In genomic region chr15:89770041-89770440, GRCh38 we compare ENCODE assay signal across 22 cellular contexts. TPM values are rescaled to one million over a fixed set of nuclear protein-coding genes. Genes with fewer than 3 reads are reported as not detected.
A peak's percentile ranks its signal among the peaks of the same experiment; 100 is the strongest.
DNase-seq lines count a peak whose midpoint lies in the region; ATAC-seq, FAIRE-seq and TF ChIP-seq lines count a peak whose summit lies in the region.
"Had no signal": no experiment of that assay in that cellular context is flagged by ENCODE, and none has a peak within 500 bp of the region (broad histone marks: within the 10 kb centered on the region; RNA-seq: fewer than 3 reads in every experiment).

No MANE protein-coding gene starts in this region.

- POLR2A ChIA-PET in naive thymus-derived CD4-positive, alpha-beta T cell (lab: Charles Lee): interaction anchor here (0.6 kb wide), 1 partner anchor 756 kb away, joined by 3 read pairs; no protein-coding TSS in a partner anchor
- POLR2A ChIA-PET in GM10248 (lab: Yijun Ruan, JAX): no interaction called here

- H3K9me3 ChIP-seq in keratinocyte (ENCODE audit: control insufficient read depth, low read depth, low read length): no peaks in the 10 kb centered on the region
- H3K9me3 ChIP-seq in naive thymus-derived CD4-positive, alpha-beta T cell (ENCODE audit: control insufficient read depth in 2 of 3, low read length in 3 of 3): no peaks in the 10 kb centered on the region
- H3K9me3 ChIP-seq: gastroesophageal sphincter, right atrium auricular region had no signal

- no peaks in the 10 kb centered on the region for H4K20me1 ChIP-seq in keratinocyte (ENCODE audit: control insufficient read depth, extremely low read depth, insufficient read depth, low read length)

- peaks cover 30% of the 10 kb centered on the region for H3K4me1 ChIP-seq in keratinocyte (ENCODE audit: control insufficient read depth, extremely low read depth, insufficient read depth, low read length)
- H3K4me1 ChIP-seq in naive thymus-derived CD4-positive, alpha-beta T cell (ENCODE audit: control insufficient read depth in 2 of 2, insufficient read depth in 2 of 2, low read length in 2 of 2): no peaks in the 10 kb centered on the region
- H3K4me1 ChIP-seq: gastroesophageal sphincter, right atrium auricular region had no signal

- no peak overlapping the region for H3K4me3 ChIP-seq in astrocyte of the spinal cord (ENCODE audit: low read depth, low read length)
- no peak overlapping the region for H3K4me3 ChIP-seq in keratinocyte (ENCODE audit: control insufficient read depth in 2 of 3, extremely low read depth in 1 of 3, insufficient read depth in 2 of 3, low read depth in 1 of 3, low read length in 3 of 3)
- no peak overlapping the region for H3K4me3 ChIP-seq in naive thymus-derived CD4-positive, alpha-beta T cell (ENCODE audit: low read length)
- H3K4me3 ChIP-seq: gastroesophageal sphincter, right atrium auricular region had no signal

- no peak overlapping the region for H3K27ac Mint-ChIP-seq in naive thymus-derived CD4-positive, alpha-beta T cell
- H3K27ac Mint-ChIP-seq: activated CD4-positive, alpha-beta T cell treated with anti-CD3 and anti-CD28 coated beads, Interleukin-2, amount 10 ng/mL, durations not matched to agents 24 days and 14 days; CD4-positive, alpha-beta memory T cell; T-cell had no signal

- TF ChIP-seq CTCF in astrocyte of the spinal cord (IDR thresholded peaks at IDR 0.05; ENCODE audit: low read depth, low read length) (no peak), keratinocyte (optimal IDR thresholded peaks at IDR 0.05 in 1 of 3, IDR thresholded peaks at IDR 0.05 in 1 of 3, conservative IDR thresholded peaks at IDR 0.05 in 1 of 3; ENCODE audit: extremely low read depth in 1 of 3, insufficient read depth in 2 of 3, low read length in 3 of 3) (no peak), GM10248 (IDR thresholded peaks at IDR 0.05; ENCODE audit: control extremely low read depth, extremely low read depth, low read depth, missing control alignments) (no peak)

- dilution Hi-C loops in keratinocyte (cut with MboI; ENCODE audit: extremely low pct_ligation_motif_present, low sequenced_read_pairs): loop anchor here (25.0 kb wide), 1 partner anchor 92 kb away; no protein-coding TSS in a partner anchor

- no peaks in the 10 kb centered on the region for H3K36me3 Mint-ChIP-seq in naive thymus-derived CD4-positive, alpha-beta T cell
- H3K36me3 Mint-ChIP-seq: CD4-positive, alpha-beta memory T cell; T-cell had no signal

- no peak overlapping the region for H3K9ac ChIP-seq in keratinocyte (ENCODE audit: control insufficient read depth, extremely low read depth, insufficient read depth, low read length)
- H3K9ac ChIP-seq: KMS-11 had no signal

- no peaks in the 10 kb centered on the region for H3K79me2 ChIP-seq in keratinocyte (ENCODE audit: control insufficient read depth, insufficient read depth, low read length)

- peaks cover 0 to 4% (median 0%) of the 10 kb centered on the region in 5 donors for H3K27me3 Mint-ChIP-seq in naive thymus-derived CD4-positive, alpha-beta T cell

- peak; percentile 39 for FAIRE-seq in keratinocyte (lab: Jason Lieb, UNC)

- CTCF ChIA-PET in naive thymus-derived CD4-positive, alpha-beta T cell (lab: Charles Lee): no interaction called here
- CTCF ChIA-PET in GM10248 (lab: Yijun Ruan, JAX): interaction anchor here (0.8 to 9.2 kb wide), 3 partner anchors 9 to 104 kb away, joined by 3 to 87 read pairs (median 4); no protein-coding TSS in a partner anchor

- no peak overlapping the region for H3K27ac ChIP-seq in keratinocyte (ENCODE audit: control insufficient read depth, insufficient read depth, low read length)
- no peak overlapping the region for H3K27ac ChIP-seq in naive thymus-derived CD4-positive, alpha-beta T cell (ENCODE audit: low read depth, low read length)
- H3K27ac ChIP-seq: gastroesophageal sphincter, KMS-11, right atrium auricular region had no signal

- intact Hi-C loops in naive thymus-derived CD4-positive, alpha-beta T cell (cut with micrococcal nuclease): no loop called here

- in situ Hi-C loops in astrocyte of the spinal cord (cut with HindIII; ENCODE audit: low sequenced_read_pairs): loop anchor here (25.0 kb wide), 1 partner anchor 92 kb away; no protein-coding TSS in a partner anchor

- no peaks in the 10 kb centered on the region for H3K27me3 ChIP-seq in keratinocyte (ENCODE audit: control insufficient read depth, extremely low read depth, insufficient read depth, low read length)
- no peaks in the 10 kb centered on the region for H3K27me3 ChIP-seq in naive thymus-derived CD4-positive, alpha-beta T cell (ENCODE audit: control insufficient read depth in 2 of 2, insufficient read depth in 2 of 2, low read length in 2 of 2)
- H3K27me3 ChIP-seq: gastroesophageal sphincter, right atrium auricular region had no signal

- H3K4me2 ChIP-seq in keratinocyte (ENCODE audit: control insufficient read depth, extremely low read depth, insufficient read depth, low read depth, low read length): no peak overlapping the region
- H3K4me2 ChIP-seq: KMS-11 had no signal

- H2AFZ ChIP-seq in keratinocyte (ENCODE audit: control insufficient read depth, low read length): peak overlapping the region; percentile 62

- no peaks in the 10 kb centered on the region for H3K4me1 Mint-ChIP-seq in naive thymus-derived CD4-positive, alpha-beta T cell
- H3K4me1 Mint-ChIP-seq: activated CD4-positive, alpha-beta T cell treated with anti-CD3 and anti-CD28 coated beads, Interleukin-2, amount 10 ng/mL, durations not matched to agents 24 days and 14 days; CD4-positive, alpha-beta memory T cell; T-cell had no signal

- H3K36me3 ChIP-seq in keratinocyte (ENCODE audit: control insufficient read depth in 2 of 2, extremely low read depth in 1 of 2, insufficient read depth in 2 of 2, low read length in 2 of 2): no peaks in the 10 kb centered on the region
- no peaks in the 10 kb centered on the region for H3K36me3 ChIP-seq in naive thymus-derived CD4-positive, alpha-beta T cell (ENCODE audit: control insufficient read depth in 2 of 3, insufficient read depth in 3 of 3, low read length in 3 of 3)
- H3K36me3 ChIP-seq: gastroesophageal sphincter, right atrium auricular region had no signal

- H3K9me3 Mint-ChIP-seq in naive thymus-derived CD4-positive, alpha-beta T cell: no peaks in the 10 kb centered on the region
- H3K9me3 Mint-ChIP-seq: activated CD4-positive, alpha-beta T cell treated with anti-CD3 and anti-CD28 coated beads, Interleukin-2, amount 10 ng/mL, durations not matched to agents 24 days and 14 days; CD4-positive, alpha-beta memory T cell; T-cell had no signal

- H3K9me1 ChIP-seq in keratinocyte (ENCODE audit: control insufficient read depth, extremely low read depth, insufficient read depth, low read length): no peaks in the 10 kb centered on the region

- DNase-seq in AG08395 (ENCODE audit: low spot score) (peak; percentile 59), HT1080 (ENCODE audit: low read depth) (peak; percentile 64), astrocyte of the spinal cord (ENCODE audit: low read depth, low spot score) (peak; percentile 32), keratinocyte (ENCODE audit: low read depth, low spot score) (no peak), COLO829 (ENCODE audit: low spot score) (no peak), SHP77 treated with DMSO at 0.1 percent for 48 hours (lab: John Stamatoyannopoulos, UW) (no peak), GM10248 (ENCODE audit: extremely low spot score) (no peak)
- DNase-seq in naive thymus-derived CD4-positive, alpha-beta T cell: no peak
- DNase-seq: activated CD4-positive, alpha-beta T cell treated with anti-CD3 and anti-CD28 coated beads, Interleukin-2, amount 10 ng/mL, durations not matched to agents 24 days and 14 days; activated CD8-positive, alpha-beta memory T cell treated with anti-CD3 and anti-CD28 coated beads, Interleukin-2, amount 50 U/mL, for 48 hours; activated gamma-delta T cell treated with Interleukin-2 at 50 U/mL for 16 hours; CD4-positive, alpha-beta memory T cell; DMS53; NCI-H1048; NCI-H2029 treated with DMSO at 0.1 percent for 48 hours; NCI-H510A treated with DMSO at 0.1 percent for 48 hours; T-cell had no signal

- H3K4me3 Mint-ChIP-seq in naive thymus-derived CD4-positive, alpha-beta T cell: no peak overlapping the region
- H3K4me3 Mint-ChIP-seq: activated CD4-positive, alpha-beta T cell treated with anti-CD3 and anti-CD28 coated beads, Interleukin-2, amount 10 ng/mL, durations not matched to agents 24 days and 14 days; CD4-positive, alpha-beta memory T cell; T-cell had no signal

- no peak for ATAC-seq in naive thymus-derived CD4-positive, alpha-beta T cell
- ATAC-seq: gastroesophageal sphincter, left lobe of liver, T-cell had no signal

RNA-seq across cellular contexts. Expression of gene MESP2, which starts 6.1 kb away (rescaled TPM):
- total RNA-seq in HT1080 (2014; rRNA removed; shearing (Covaris generic)): not detected in 2 replicates
- polyA plus RNA-seq in HT1080 (2015; cell fraction: cytosol; rRNA removed): not detected in 2 replicates
- not detected in 2 replicates for polyA plus RNA-seq in HT1080 (2015; cell fraction: nucleus; rRNA removed)
- 0.16 to 0.39 TPM (median 0.22 TPM) in 3 replicates for polyA plus RNA-seq in keratinocyte
- polyA plus RNA-seq in keratinocyte (2011; ENCODE audit: low read depth): not detected
- 0.22 and 0.23 TPM in 2 replicates for polyA plus RNA-seq in keratinocyte (2011; cell fraction: cytosol; rRNA removed)
- polyA plus RNA-seq in keratinocyte (2011; cell fraction: nucleus; rRNA removed): 0.15 and 0.37 TPM in 2 replicates
- 0.34 and 0.71 TPM in 2 replicates for polyA plus RNA-seq in keratinocyte (2012; ENCODE audit: low replicate concordance)
- not detected in 3 replicates for polyA minus RNA-seq in keratinocyte
- polyA minus RNA-seq in keratinocyte (2011; cell fraction: cytosol; rRNA and poly(A)+ RNA removed): not detected
- not detected in 2 replicates for polyA minus RNA-seq in keratinocyte (2011; cell fraction: nucleus; rRNA and poly(A)+ RNA removed)
- total RNA-seq in naive thymus-derived CD4-positive, alpha-beta T cell: not detected
- polyA plus RNA-seq in naive thymus-derived CD4-positive, alpha-beta T cell: not detected
- total RNA-seq: activated CD4-positive, alpha-beta T cell treated with anti-CD3 and anti-CD28 coated beads, Interleukin-2, amount 10 ng/mL, durations not matched to agents 24 days and 14 days; CD4-positive, alpha-beta memory T cell; gastroesophageal sphincter; right atrium auricular region; T-cell; temporal lobe had no signal
- polyA plus RNA-seq: CD4-positive, alpha-beta memory T cell had no signal

RNA-seq across cellular contexts. Expression of gene MESP1, which starts 19.0 kb away (rescaled TPM):
- total RNA-seq in HT1080 (2014; rRNA removed; shearing (Covaris generic)): 0.72 and 1.1 TPM in 2 replicates
- polyA plus RNA-seq in HT1080 (2015; cell fraction: cytosol; rRNA removed): 1.7 and 2.5 TPM in 2 replicates
- 1.1 and 1.6 TPM in 2 replicates for polyA plus RNA-seq in HT1080 (2015; cell fraction: nucleus; rRNA removed)
- 0.05 TPM in 1 of 3 replicates, not detected in the others for polyA plus RNA-seq in keratinocyte
- not detected for polyA plus RNA-seq in keratinocyte (2011; ENCODE audit: low read depth)
- not detected in 2 replicates for polyA plus RNA-seq in keratinocyte (2011; cell fraction: cytosol; rRNA removed)
- not detected in 2 replicates for polyA plus RNA-seq in keratinocyte (2011; cell fraction: nucleus; rRNA removed)
- polyA plus RNA-seq in keratinocyte (2012; ENCODE audit: low replicate concordance): 0.11 TPM in 1 of 2 replicates, not detected in the other
- not detected in 3 replicates for polyA minus RNA-seq in keratinocyte
- polyA minus RNA-seq in keratinocyte (2011; cell fraction: cytosol; rRNA and poly(A)+ RNA removed): 3.5 TPM
- polyA minus RNA-seq in keratinocyte (2011; cell fraction: nucleus; rRNA and poly(A)+ RNA removed): 0.42 TPM in 1 of 2 replicates, not detected in the other
- total RNA-seq in naive thymus-derived CD4-positive, alpha-beta T cell: 1 to 10 TPM in 1 of 5 experiments, under 1 TPM in 2, not detected in 2; 0.38 to 1.2 (median 0.50) TPM
- polyA plus RNA-seq in naive thymus-derived CD4-positive, alpha-beta T cell: under 1 TPM; 0.17 to 0.38 TPM

RNA-seq across cellular contexts. Expression of gene ANPEP, which starts 44.6 kb away (rescaled TPM):
- total RNA-seq in HT1080 (2014; rRNA removed; shearing (Covaris generic)): 357 and 384 TPM in 2 replicates
- polyA plus RNA-seq in HT1080 (2015; cell fraction: cytosol; rRNA removed): 340 and 361 TPM in 2 replicates
- 1,086 and 1,306 TPM in 2 replicates for polyA plus RNA-seq in HT1080 (2015; cell fraction: nucleus; rRNA removed)
- polyA plus RNA-seq in keratinocyte: 0.59 to 5.2 TPM (median 1.00 TPM) in 3 replicates
- 0.37 TPM for polyA plus RNA-seq in keratinocyte (2011; ENCODE audit: low read depth)
- polyA plus RNA-seq in keratinocyte (2011; cell fraction: cytosol; rRNA removed): 0.44 and 0.65 TPM in 2 replicates
- 2.4 and 2.7 TPM in 2 replicates for polyA plus RNA-seq in keratinocyte (2011; cell fraction: nucleus; rRNA removed)
- 0.20 and 3.4 TPM in 2 replicates for polyA plus RNA-seq in keratinocyte (2012; ENCODE audit: low replicate concordance)
- polyA minus RNA-seq in keratinocyte: 2.0 to 11.6 TPM (median 2.6 TPM) in 3 replicates
- polyA minus RNA-seq in keratinocyte (2011; cell fraction: cytosol; rRNA and poly(A)+ RNA removed): 3.5 TPM
- 1.8 and 1.9 TPM in 2 replicates for polyA minus RNA-seq in keratinocyte (2011; cell fraction: nucleus; rRNA and poly(A)+ RNA removed)
- total RNA-seq in naive thymus-derived CD4-positive, alpha-beta T cell: 100 to 1,000 TPM in 1 of 5 experiments, 10 to 100 TPM in 1, 1 to 10 TPM in 3; 1.9 to 123 (median 2.7) TPM
- under 1 TPM in 1 of 2 donors, not detected in 1; 0.12 TPM for polyA plus RNA-seq in naive thymus-derived CD4-positive, alpha-beta T cell
- polyA plus RNA-seq: CD4-positive, alpha-beta memory T cell had no signal

Comparison
In these comparisons a context has a peak if more than half of its experiments do, and no peak if none do; other contexts are left out.
1. DNase-seq: peak in AG08395 (single experiment), HT1080 (single experiment) and astrocyte of the spinal cord (single experiment); none in keratinocyte (single experiment), COLO829 (single experiment), naive thymus-derived CD4-positive, alpha-beta T cell (0 of 9), SHP77 treated with DMSO at 0.1 percent for 48 hours (single experiment) and GM10248 (single experiment).